In genomic region chr2:219418155-219418569, GRCh38 we compare ENCODE assay signal across 12 cellular contexts. TPM values are rescaled to one million over a fixed set of nuclear protein-coding genes. Genes with fewer than 3 reads are reported as not detected.
DNase-seq lines count a peak whose midpoint lies in the region; ATAC-seq and TF ChIP-seq lines count a peak whose summit lies in the region.
"Had no signal": no experiment of that assay in that cellular context is flagged by ENCODE, and none has a peak within 500 bp of the region (broad histone marks: within the 10 kb centered on the region; RNA-seq: fewer than 3 reads in every experiment).

Gene DES, plus strand, starts transcription at chr2:219418377. Its CDS starts 86 bp downstream, at chr2:219418463.

- H3K36me3 ChIP-seq in fibroblast of lung (ENCODE audit: control insufficient read depth, insufficient read depth, low read length) (no peaks in the 10 kb centered on the region), mucosa of descending colon (ENCODE audit: low read depth) (no peaks in the 10 kb centered on the region)

- no peaks in the 10 kb centered on the region for H3K4me1 ChIP-seq in fibroblast of lung (ENCODE audit: control insufficient read depth, extremely low read depth, insufficient read depth, low read length)
- peaks cover 10% of the 10 kb centered on the region for H3K4me1 ChIP-seq in mucosa of descending colon (ENCODE audit: low read depth)

- H3K4me3 ChIP-seq in fibroblast of lung (replicated peaks in 1 of 4; ENCODE audit: control extremely low read depth in 1 of 4, insufficient read depth in 1 of 4, low read depth in 3 of 4, low read length in 4 of 4) (peak within 1 kb of the TSS in 1 of 4 experiments; percentile 14), mucosa of descending colon (no peak within 1 kb of the TSS)

- peak; percentile 49 for ATAC-seq in mucosa of descending colon
- no peak for ATAC-seq in GM21576 (IDR thresholded peaks at IDR 0.05; ENCODE audit: unreplicated experiment)

- H3K9ac ChIP-seq in fibroblast of lung (ENCODE audit: insufficient read depth, low read length), result no peak within 1 kb of the TSS

- TF ChIP-seq CTCF in fibroblast of lung (conservative IDR thresholded peaks at IDR 0.05 in 1 of 2, IDR thresholded peaks at IDR 0.05 in 1 of 2; ENCODE audit: low read depth in 1 of 2, low read length in 2 of 2) (no peak), mucosa of descending colon (IDR thresholded peaks at IDR 0.05) (no peak)

- no peak within 1 kb of the TSS for H2AFZ ChIP-seq in fibroblast of lung (ENCODE audit: low read length)

- intact Hi-C loops in mucosa of descending colon (cut with DNase I, micrococcal nuclease), result loop anchor here in 1 of 2 donors (5.0 kb wide), 1 partner anchor 34 kb away; no protein-coding TSS in a partner anchor

- no peak within 1 kb of the TSS for H3K27ac ChIP-seq in fibroblast of lung (ENCODE audit: insufficient read depth, low read length)
- peak within 1 kb of the TSS; percentile 50 for H3K27ac ChIP-seq in temporal lobe (ENCODE audit: low read depth, low read length)

- peaks cover 11% of the 10 kb centered on the region for H3K27me3 ChIP-seq in fibroblast of lung (ENCODE audit: control insufficient read depth, insufficient read depth, low read length)

- H3K9me3 ChIP-seq in fibroblast of lung (ENCODE audit: control insufficient read depth, insufficient read depth, low read depth, low read length), result no peaks in the 10 kb centered on the region
- no peaks in the 10 kb centered on the region for H3K9me3 ChIP-seq in mucosa of descending colon

- no peaks in the 10 kb centered on the region for H4K20me1 ChIP-seq in fibroblast of lung (ENCODE audit: control insufficient read depth, extremely low read depth, insufficient read depth, low read length)

- DNase-seq in NCI-H69 (lab: John Stamatoyannopoulos, UW) (peak; percentile 20), fibroblast of lung (ENCODE audit: low read depth in 2 of 2) (peak in 1 of 2 donors; percentile 28), mucosa of descending colon (no peak), KG1 (lab: John Stamatoyannopoulos, UW) (no peak), AG08395 (ENCODE audit: low spot score) (no peak)
- no peak for DNase-seq in activated CD4-positive, alpha-beta T cell treated with anti-CD3 and anti-CD28 coated beads for 4 hours
- DNase-seq: COR-L47, Kasumi-1, NCI-H510A, SW 1271 had no signal

- H3K4me2 ChIP-seq in fibroblast of lung (ENCODE audit: extremely low read depth, insufficient read depth, low read length), result no peak within 1 kb of the TSS

- H3K79me2 ChIP-seq in fibroblast of lung (ENCODE audit: control insufficient read depth, insufficient read depth, low read length), result no peaks in the 10 kb centered on the region

RNA-seq across cellular contexts. Expression of gene DES, which starts in this region (rescaled TPM):
- total RNA-seq in fibroblast of lung, result 34.7 and 69.3 TPM in 2 replicates
- polyA plus RNA-seq in fibroblast of lung, result 3.8 and 11.0 TPM in 2 replicates
- polyA plus RNA-seq in fibroblast of lung (2012), result 2.6 and 8.2 TPM in 2 replicates
- polyA minus RNA-seq in fibroblast of lung (ENCODE audit: low replicate concordance), result 9.5 and 11.6 TPM in 2 replicates
- total RNA-seq in mucosa of descending colon, result 1,000 to 10,000 TPM in 1 of 3 donors, 100 to 1,000 TPM in 1, 10 to 100 TPM in 1; 65.4 to 4,715 (median 359) TPM
- total RNA-seq in temporal lobe, result 0.49 TPM

Comparison
In these comparisons a context has a peak if more than half of its experiments do, and no peak if none do; other contexts are left out.
1. RNA of gene DES (total RNA-seq): 65.4 to 4,715 TPM in mucosa of descending colon and 34.7 to 69.3 TPM in fibroblast of lung; 0.49 TPM in temporal lobe (single experiment); every median in the first group is over 10 times any median in the second.